In the genomic region with DNA sequence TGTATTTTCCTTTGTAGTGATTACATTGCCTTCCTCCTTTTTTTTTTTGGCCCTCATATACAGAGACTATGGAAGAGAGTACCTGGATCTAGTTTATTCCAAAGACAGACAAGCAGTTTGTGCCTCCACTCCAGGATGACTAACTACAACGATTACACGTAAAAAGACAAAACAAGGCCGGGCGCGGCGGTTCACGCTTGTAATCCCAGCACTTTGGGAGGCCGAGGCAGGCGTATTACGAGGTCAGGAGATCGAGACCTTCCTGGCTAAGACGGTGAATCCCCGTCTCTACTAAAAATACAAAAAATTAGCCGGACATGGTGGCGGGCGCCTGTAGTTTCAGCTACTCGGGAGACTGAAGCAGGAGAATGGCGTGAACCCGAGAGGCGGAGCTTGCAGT, we compare ENCODE assay signal across 2 cellular contexts.
TF ChIP-seq lines count a peak whose summit lies in the region.

No MANE protein-coding gene starts in this region.

TF ChIP-seq in GM23338, 12 proteins besides CTCF, POLR2A, EP300 and RAD21 (continued from another document):
- TF ChIP-seq, protein P1, sequence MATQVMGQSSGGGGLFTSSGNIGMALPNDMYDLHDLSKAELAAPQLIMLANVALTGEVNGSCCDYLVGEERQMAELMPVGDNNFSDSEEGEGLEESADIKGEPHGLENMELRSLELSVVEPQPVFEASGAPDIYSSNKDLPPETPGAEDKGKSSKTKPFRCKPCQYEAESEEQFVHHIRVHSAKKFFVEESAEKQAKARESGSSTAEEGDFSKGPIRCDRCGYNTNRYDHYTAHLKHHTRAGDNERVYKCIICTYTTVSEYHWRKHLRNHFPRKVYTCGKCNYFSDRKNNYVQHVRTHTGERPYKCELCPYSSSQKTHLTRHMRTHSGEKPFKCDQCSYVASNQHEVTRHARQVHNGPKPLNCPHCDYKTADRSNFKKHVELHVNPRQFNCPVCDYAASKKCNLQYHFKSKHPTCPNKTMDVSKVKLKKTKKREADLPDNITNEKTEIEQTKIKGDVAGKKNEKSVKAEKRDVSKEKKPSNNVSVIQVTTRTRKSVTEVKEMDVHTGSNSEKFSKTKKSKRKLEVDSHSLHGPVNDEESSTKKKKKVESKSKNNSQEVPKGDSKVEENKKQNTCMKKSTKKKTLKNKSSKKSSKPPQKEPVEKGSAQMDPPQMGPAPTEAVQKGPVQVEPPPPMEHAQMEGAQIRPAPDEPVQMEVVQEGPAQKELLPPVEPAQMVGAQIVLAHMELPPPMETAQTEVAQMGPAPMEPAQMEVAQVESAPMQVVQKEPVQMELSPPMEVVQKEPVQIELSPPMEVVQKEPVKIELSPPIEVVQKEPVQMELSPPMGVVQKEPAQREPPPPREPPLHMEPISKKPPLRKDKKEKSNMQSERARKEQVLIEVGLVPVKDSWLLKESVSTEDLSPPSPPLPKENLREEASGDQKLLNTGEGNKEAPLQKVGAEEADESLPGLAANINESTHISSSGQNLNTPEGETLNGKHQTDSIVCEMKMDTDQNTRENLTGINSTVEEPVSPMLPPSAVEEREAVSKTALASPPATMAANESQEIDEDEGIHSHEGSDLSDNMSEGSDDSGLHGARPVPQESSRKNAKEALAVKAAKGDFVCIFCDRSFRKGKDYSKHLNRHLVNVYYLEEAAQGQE (IDR thresholded peaks at IDR 0.05; ENCODE audit: unreplicated experiment) = no peak
- TF ChIP-seq, protein P2, sequence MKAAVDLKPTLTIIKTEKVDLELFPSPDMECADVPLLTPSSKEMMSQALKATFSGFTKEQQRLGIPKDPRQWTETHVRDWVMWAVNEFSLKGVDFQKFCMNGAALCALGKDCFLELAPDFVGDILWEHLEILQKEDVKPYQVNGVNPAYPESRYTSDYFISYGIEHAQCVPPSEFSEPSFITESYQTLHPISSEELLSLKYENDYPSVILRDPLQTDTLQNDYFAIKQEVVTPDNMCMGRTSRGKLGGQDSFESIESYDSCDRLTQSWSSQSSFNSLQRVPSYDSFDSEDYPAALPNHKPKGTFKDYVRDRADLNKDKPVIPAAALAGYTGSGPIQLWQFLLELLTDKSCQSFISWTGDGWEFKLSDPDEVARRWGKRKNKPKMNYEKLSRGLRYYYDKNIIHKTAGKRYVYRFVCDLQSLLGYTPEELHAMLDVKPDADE (IDR thresholded peaks at IDR 0.05) = no peak
- TF ChIP-seq POLR2AphosphoS5 (IDR thresholded peaks at IDR 0.05; ENCODE audit: low read depth) (no peak), ZNF331 (CRISPR knock-in tag; IDR thresholded peaks at IDR 0.05; ENCODE audit: low read depth) (no peak), EZH2 (IDR thresholded peaks at IDR 0.05; ENCODE audit: low read depth, unreplicated experiment) (no peak), STAT1 (IDR thresholded peaks at IDR 0.05; ENCODE audit: unreplicated experiment) (no peak), NANOG (IDR thresholded peaks at IDR 0.05; ENCODE audit: borderline replicate concordance) (no peak), CREB1 (CRISPR knock-in tag; IDR thresholded peaks at IDR 0.05; ENCODE audit: low read depth) (no peak)
- TF ChIP-seq, protein P3, sequence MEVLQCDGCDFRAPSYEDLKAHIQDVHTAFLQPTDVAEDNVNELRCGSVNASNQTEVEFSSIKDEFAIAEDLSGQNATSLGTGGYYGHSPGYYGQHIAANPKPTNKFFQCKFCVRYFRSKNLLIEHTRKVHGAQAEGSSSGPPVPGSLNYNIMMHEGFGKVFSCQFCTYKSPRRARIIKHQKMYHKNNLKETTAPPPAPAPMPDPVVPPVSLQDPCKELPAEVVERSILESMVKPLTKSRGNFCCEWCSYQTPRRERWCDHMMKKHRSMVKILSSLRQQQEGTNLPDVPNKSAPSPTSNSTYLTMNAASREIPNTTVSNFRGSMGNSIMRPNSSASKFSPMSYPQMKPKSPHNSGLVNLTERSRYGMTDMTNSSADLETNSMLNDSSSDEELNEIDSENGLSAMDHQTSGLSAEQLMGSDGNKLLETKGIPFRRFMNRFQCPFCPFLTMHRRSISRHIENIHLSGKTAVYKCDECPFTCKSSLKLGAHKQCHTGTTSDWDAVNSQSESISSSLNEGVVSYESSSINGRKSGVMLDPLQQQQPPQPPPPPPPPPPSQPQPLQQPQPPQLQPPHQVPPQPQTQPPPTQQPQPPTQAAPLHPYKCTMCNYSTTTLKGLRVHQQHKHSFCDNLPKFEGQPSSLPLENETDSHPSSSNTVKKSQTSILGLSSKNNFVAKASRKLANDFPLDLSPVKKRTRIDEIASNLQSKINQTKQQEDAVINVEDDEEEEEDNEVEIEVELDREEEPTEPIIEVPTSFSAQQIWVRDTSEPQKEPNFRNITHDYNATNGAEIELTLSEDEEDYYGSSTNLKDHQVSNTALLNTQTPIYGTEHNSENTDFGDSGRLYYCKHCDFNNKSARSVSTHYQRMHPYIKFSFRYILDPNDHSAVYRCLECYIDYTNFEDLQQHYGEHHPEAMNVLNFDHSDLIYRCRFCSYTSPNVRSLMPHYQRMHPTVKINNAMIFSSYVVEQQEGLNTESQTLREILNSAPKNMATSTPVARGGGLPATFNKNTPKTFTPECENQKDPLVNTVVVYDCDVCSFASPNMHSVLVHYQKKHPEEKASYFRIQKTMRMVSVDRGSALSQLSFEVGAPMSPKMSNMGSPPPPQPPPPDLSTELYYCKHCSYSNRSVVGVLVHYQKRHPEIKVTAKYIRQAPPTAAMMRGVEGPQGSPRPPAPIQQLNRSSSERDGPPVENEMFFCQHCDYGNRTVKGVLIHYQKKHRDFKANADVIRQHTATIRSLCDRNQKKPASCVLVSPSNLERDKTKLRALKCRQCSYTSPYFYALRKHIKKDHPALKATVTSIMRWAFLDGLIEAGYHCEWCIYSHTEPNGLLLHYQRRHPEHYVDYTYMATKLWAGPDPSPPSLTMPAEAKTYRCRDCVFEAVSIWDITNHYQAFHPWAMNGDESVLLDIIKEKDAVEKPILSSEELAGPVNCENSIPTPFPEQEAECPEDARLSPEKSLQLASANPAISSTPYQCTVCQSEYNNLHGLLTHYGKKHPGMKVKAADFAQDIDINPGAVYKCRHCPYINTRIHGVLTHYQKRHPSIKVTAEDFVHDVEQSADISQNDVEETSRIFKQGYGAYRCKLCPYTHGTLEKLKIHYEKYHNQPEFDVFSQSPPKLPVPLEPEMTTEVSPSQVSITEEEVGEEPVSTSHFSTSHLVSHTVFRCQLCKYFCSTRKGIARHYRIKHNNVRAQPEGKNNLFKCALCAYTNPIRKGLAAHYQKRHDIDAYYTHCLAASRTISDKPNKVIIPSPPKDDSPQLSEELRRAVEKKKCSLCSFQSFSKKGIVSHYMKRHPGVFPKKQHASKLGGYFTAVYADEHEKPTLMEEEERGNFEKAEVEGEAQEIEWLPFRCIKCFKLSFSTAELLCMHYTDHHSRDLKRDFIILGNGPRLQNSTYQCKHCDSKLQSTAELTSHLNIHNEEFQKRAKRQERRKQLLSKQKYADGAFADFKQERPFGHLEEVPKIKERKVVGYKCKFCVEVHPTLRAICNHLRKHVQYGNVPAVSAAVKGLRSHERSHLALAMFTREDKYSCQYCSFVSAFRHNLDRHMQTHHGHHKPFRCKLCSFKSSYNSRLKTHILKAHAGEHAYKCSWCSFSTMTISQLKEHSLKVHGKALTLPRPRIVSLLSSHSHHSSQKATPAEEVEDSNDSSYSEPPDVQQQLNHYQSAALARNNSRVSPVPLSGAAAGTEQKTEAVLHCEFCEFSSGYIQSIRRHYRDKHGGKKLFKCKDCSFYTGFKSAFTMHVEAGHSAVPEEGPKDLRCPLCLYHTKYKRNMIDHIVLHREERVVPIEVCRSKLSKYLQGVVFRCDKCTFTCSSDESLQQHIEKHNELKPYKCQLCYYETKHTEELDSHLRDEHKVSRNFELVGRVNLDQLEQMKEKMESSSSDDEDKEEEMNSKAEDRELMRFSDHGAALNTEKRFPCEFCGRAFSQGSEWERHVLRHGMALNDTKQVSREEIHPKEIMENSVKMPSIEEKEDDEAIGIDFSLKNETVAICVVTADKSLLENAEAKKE (CRISPR knock-in tag; IDR thresholded peaks at IDR 0.05) = no peak

TF ChIP-seq in neural cell, 6 proteins besides CTCF, POLR2A, EP300 and RAD21:
- TF ChIP-seq, protein P1 (IDR thresholded peaks at IDR 0.05; ENCODE audit: borderline replicate concordance) = no peak
- TF ChIP-seq EZH2 (IDR thresholded peaks at IDR 0.05; ENCODE audit: borderline replicate concordance, insufficient read depth, low read length, poor library complexity, severe bottlenecking) = no peak
- TF ChIP-seq MXI1 (conservative IDR thresholded peaks at IDR 0.05; ENCODE audit: poor library complexity, severe bottlenecking) = no peak
- no peak for TF ChIP-seq TAF1 (IDR thresholded peaks at IDR 0.05; ENCODE audit: low read depth)
- no peak for TF ChIP-seq SMC3 (conservative IDR thresholded peaks at IDR 0.05; ENCODE audit: poor library complexity)
- no peak for TF ChIP-seq POLR2AphosphoS5 (IDR thresholded peaks at IDR 0.05)
